In genomic region chr11:117295438-117296137, GRCh38 we compare ENCODE assay signal across 15 cellular contexts. TPM values are rescaled to one million over a fixed set of nuclear protein-coding genes. Genes with fewer than 3 reads are reported as not detected.
"Had no signal": no experiment of that assay in that cellular context is flagged by ENCODE, and none has a peak within 500 bp of the region (broad histone marks: within the 10 kb centered on the region; RNA-seq: fewer than 3 reads in every experiment).

No MANE protein-coding gene starts in this region.

- H3K4me1 Mint-ChIP-seq: activated B cell treated with CpG ODN at 0.5 μM for 24 hours; activated CD4-positive, alpha-beta T cell treated with anti-CD3 and anti-CD28 coated beads, Interleukin-2, amount 10 ng/mL, durations not matched to agents 7 days and 5 days; activated naive CD8-positive, alpha-beta T cell treated with anti-CD3 and anti-CD28 coated beads for 36 hours had no signal

- H3K9me3 Mint-ChIP-seq: activated B cell treated with CpG ODN at 0.5 μM for 24 hours; activated CD4-positive, alpha-beta T cell treated with anti-CD3 and anti-CD28 coated beads, Interleukin-2, amount 10 ng/mL, durations not matched to agents 7 days and 5 days; activated naive CD8-positive, alpha-beta T cell treated with anti-CD3 and anti-CD28 coated beads for 36 hours; activated T-helper 1 cell treated with anti-CD3 and anti-CD28 coated beads, Interleukin-12 subunit alpha, Interleukin-12 subunit beta, Interleukin-2, Interleukin-4 antibody, amounts not matched to agents 30 ng/mL and 10 ng/mL and 1 ng/mL, durations not matched to agents 14 hours and 24 hours and 36 hours; endodermal cell; neural crest cell; stimulated activated naive B cell treated with anti-CD40 and anti-IgM and Interleukin-4, amounts not matched to agents 10 μg/mL and 1 μg/mL and 100 μg/mL, for 72 hours had no signal

- ATAC-seq: stimulated activated naive B cell treated with anti-CD40 and anti-IgM and Interleukin-4, amounts not matched to agents 10 μg/mL and 1 μg/mL and 100 μg/mL, for 72 hours had no signal

- H3K36me3 ChIP-seq: ovary had no signal

- DNase-seq: activated B cell treated with CpG ODN at 0.5 μM for 24 hours; activated CD4-positive, alpha-beta T cell treated with anti-CD3 and anti-CD28 coated beads, Interleukin-2, amount 10 ng/mL, durations not matched to agents 7 days and 5 days; activated naive CD8-positive, alpha-beta T cell treated with anti-CD3 and anti-CD28 coated beads for 36 hours; aorta; endodermal cell; erythroblast; kidney glomerular epithelial cell; retina; stimulated activated CD4-positive, alpha-beta T cell treated with anti-CD3 and anti-CD28 coated beads, Interleukin-2, amount 100 ng/mL, for 48 hours; stimulated activated naive B cell treated with anti-CD40 and anti-IgM and Interleukin-4, amounts not matched to agents 10 μg/mL and 1 μg/mL and 100 μg/mL, for 72 hours; T-helper 2 cell; upper lobe of left lung had no signal

- H3K27me3 ChIP-seq: ovary, upper lobe of left lung had no signal

- H3K27ac Mint-ChIP-seq: activated B cell treated with CpG ODN at 0.5 μM for 24 hours; activated CD4-positive, alpha-beta T cell treated with anti-CD3 and anti-CD28 coated beads, Interleukin-2, amount 10 ng/mL, durations not matched to agents 7 days and 5 days; activated naive CD8-positive, alpha-beta T cell treated with anti-CD3 and anti-CD28 coated beads for 36 hours; activated T-helper 1 cell treated with anti-CD3 and anti-CD28 coated beads, Interleukin-12 subunit alpha, Interleukin-12 subunit beta, Interleukin-2, Interleukin-4 antibody, amounts not matched to agents 30 ng/mL and 10 ng/mL and 1 ng/mL, durations not matched to agents 14 hours and 24 hours and 36 hours; endodermal cell; stimulated activated naive B cell treated with anti-CD40 and anti-IgM and Interleukin-4, amounts not matched to agents 10 μg/mL and 1 μg/mL and 100 μg/mL, for 72 hours had no signal

- H3K9me3 ChIP-seq: ovary, upper lobe of left lung had no signal

- H3K27me3 Mint-ChIP-seq: activated B cell treated with CpG ODN at 0.5 μM for 24 hours; activated CD4-positive, alpha-beta T cell treated with anti-CD3 and anti-CD28 coated beads, Interleukin-2, amount 10 ng/mL, durations not matched to agents 7 days and 5 days; activated naive CD8-positive, alpha-beta T cell treated with anti-CD3 and anti-CD28 coated beads for 36 hours had no signal

- H3K4me3 Mint-ChIP-seq: activated B cell treated with CpG ODN at 0.5 μM for 24 hours; activated CD4-positive, alpha-beta T cell treated with anti-CD3 and anti-CD28 coated beads, Interleukin-2, amount 10 ng/mL, durations not matched to agents 7 days and 5 days; activated naive CD8-positive, alpha-beta T cell treated with anti-CD3 and anti-CD28 coated beads for 36 hours; activated T-helper 1 cell treated with anti-CD3 and anti-CD28 coated beads, Interleukin-12 subunit alpha, Interleukin-12 subunit beta, Interleukin-2, Interleukin-4 antibody, amounts not matched to agents 30 ng/mL and 10 ng/mL and 1 ng/mL, durations not matched to agents 14 hours and 24 hours and 36 hours; endodermal cell; neural crest cell; stimulated activated naive B cell treated with anti-CD40 and anti-IgM and Interleukin-4, amounts not matched to agents 10 μg/mL and 1 μg/mL and 100 μg/mL, for 72 hours had no signal

- H3K27ac ChIP-seq: ovary, upper lobe of left lung had no signal

- H3K36me3 Mint-ChIP-seq: activated naive CD8-positive, alpha-beta T cell treated with anti-CD3 and anti-CD28 coated beads for 36 hours had no signal

- H3K4me3 ChIP-seq: ovary, upper lobe of left lung had no signal

RNA-seq across cellular contexts. Expression of gene BACE1, which starts 20.5 kb away (rescaled TPM):
- total RNA-seq: activated B cell treated with CpG ODN at 0.5 μM for 24 hours had no signal
